Comparison of ENCODE assay signal across 8 cellular contexts in genomic region chr3:57227204-57227929, GRCh38. TPM values are rescaled to one million over a fixed set of nuclear protein-coding genes. Genes with fewer than 3 reads are reported as not detected.
DNase-seq lines count a peak whose midpoint lies in the region; ATAC-seq and TF ChIP-seq lines count a peak whose summit lies in the region.

A gene with protein sequence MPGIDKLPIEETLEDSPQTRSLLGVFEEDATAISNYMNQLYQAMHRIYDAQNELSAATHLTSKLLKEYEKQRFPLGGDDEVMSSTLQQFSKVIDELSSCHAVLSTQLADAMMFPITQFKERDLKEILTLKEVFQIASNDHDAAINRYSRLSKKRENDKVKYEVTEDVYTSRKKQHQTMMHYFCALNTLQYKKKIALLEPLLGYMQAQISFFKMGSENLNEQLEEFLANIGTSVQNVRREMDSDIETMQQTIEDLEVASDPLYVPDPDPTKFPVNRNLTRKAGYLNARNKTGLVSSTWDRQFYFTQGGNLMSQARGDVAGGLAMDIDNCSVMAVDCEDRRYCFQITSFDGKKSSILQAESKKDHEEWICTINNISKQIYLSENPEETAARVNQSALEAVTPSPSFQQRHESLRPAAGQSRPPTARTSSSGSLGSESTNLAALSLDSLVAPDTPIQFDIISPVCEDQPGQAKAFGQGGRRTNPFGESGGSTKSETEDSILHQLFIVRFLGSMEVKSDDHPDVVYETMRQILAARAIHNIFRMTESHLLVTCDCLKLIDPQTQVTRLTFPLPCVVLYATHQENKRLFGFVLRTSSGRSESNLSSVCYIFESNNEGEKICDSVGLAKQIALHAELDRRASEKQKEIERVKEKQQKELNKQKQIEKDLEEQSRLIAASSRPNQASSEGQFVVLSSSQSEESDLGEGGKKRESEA (plus strand): TSS chr3:57227729. CDS start chr3:57227884, 155 bp downstream.

- H3K9me3 Mint-ChIP-seq in neural progenitor cell = no peaks in the 10 kb centered on the region

- H3F3A ChIP-seq in GM23248 (ENCODE audit: insufficient read depth) = peaks cover 29% of the 10 kb centered on the region
- H3F3A ChIP-seq in neural progenitor cell (ENCODE audit: low read depth) = peaks cover 13% of the 10 kb centered on the region

- H3K27me3 Mint-ChIP-seq in neural progenitor cell (ENCODE audit: insufficient read depth, low read depth) = peaks cover 4% of the 10 kb centered on the region

- H3K36me3 ChIP-seq in GM23248 (ENCODE audit: low read depth) (no peaks in the 10 kb centered on the region), Karpas-422 (ENCODE audit: insufficient read depth, low read length) (no peaks in the 10 kb centered on the region), SJSA1 (peaks cover 4% of the 10 kb centered on the region), neural progenitor cell (no peaks in the 10 kb centered on the region), stomach smooth muscle (ENCODE audit: control insufficient read depth in 2 of 2, insufficient read depth in 2 of 2, low read length in 2 of 2) (no peaks in the 10 kb centered on the region)

- H3K27me3 ChIP-seq in GM23248 (replicated peaks; ENCODE audit: insufficient read depth) = no peaks in the 10 kb centered on the region
- no peaks in the 10 kb centered on the region for H3K27me3 ChIP-seq in Karpas-422 (ENCODE audit: low read length)
- H3K27me3 ChIP-seq in SJSA1 (replicated peaks) = no peaks in the 10 kb centered on the region
- H3K27me3 ChIP-seq in foreskin keratinocyte = no peaks in the 10 kb centered on the region
- peaks cover 13% of the 10 kb centered on the region for H3K27me3 ChIP-seq in neural progenitor cell
- no peaks in the 10 kb centered on the region for H3K27me3 ChIP-seq in stomach smooth muscle (ENCODE audit: control insufficient read depth in 1 of 2, insufficient read depth in 2 of 2, low read length in 2 of 2)

- peak within 1 kb of the TSS; percentile 89 for H2AFZ ChIP-seq in GM23248
- peak within 1 kb of the TSS; percentile 95 for H2AFZ ChIP-seq in Karpas-422 (ENCODE audit: low read length)
- H2AFZ ChIP-seq in neural progenitor cell (replicated peaks) = peak within 1 kb of the TSS; percentile 87

- H3K9me2 ChIP-seq in GM23248 (ENCODE audit: insufficient read depth) (no peaks in the 10 kb centered on the region), Karpas-422 (replicated peaks; ENCODE audit: insufficient read depth, low read length) (no peaks in the 10 kb centered on the region)

- peaks cover 19% of the 10 kb centered on the region for H3K4me1 Mint-ChIP-seq in neural progenitor cell

- H3K4me3 ChIP-seq in GM23248 (peak within 1 kb of the TSS; percentile 87), Karpas-422 (ENCODE audit: low read length) (peak within 1 kb of the TSS; percentile 96), SJSA1 (peak within 1 kb of the TSS; percentile 92), neural progenitor cell (peak within 1 kb of the TSS; percentile 83), stomach smooth muscle (ENCODE audit: low read length in 2 of 2) (peak within 1 kb of the TSS; percentile 89 to 98)

- 1 to 2% methylated on average over 48 to 50 of the region's 71 CpGs for WGBS in GM23248 (ENCODE audit: low coverage in 1 of 2, low lambda C conversion rate in 2 of 2, missing lambda C conversion rate in 2 of 2), 2 experiments

- DNase-seq in ELR (ENCODE audit: low read depth) (peak; percentile 90), GM23248 (peak; percentile 96), Karpas-422 (peak; percentile 96), SJSA1 (ENCODE audit: low read depth in 1 of 2, low spot score in 2 of 2) (peak; percentile 84 to 86), foreskin keratinocyte (peak; percentile 49 to 68), neural progenitor cell (ENCODE audit: low spot score) (peak; percentile 98)
- DNase-seq in activated naive CD4-positive, alpha-beta T cell (lab: John Stamatoyannopoulos, UW) = peak; percentile 52 to 78 (median 68)

- H3K4me2 ChIP-seq in GM23248 (ENCODE audit: unreplicated experiment) (peak within 1 kb of the TSS; percentile 90), Karpas-422 (ENCODE audit: low read depth, low read length, poor library complexity, severe bottlenecking) (peak within 1 kb of the TSS; percentile 73), neural progenitor cell (peak within 1 kb of the TSS; percentile 97)

- H3K4me1 ChIP-seq in GM23248 (ENCODE audit: insufficient read depth) (peaks cover 32% of the 10 kb centered on the region), Karpas-422 (ENCODE audit: low read length) (peaks cover 23% of the 10 kb centered on the region), SJSA1 (replicated peaks) (peaks cover 22% of the 10 kb centered on the region), foreskin keratinocyte (peaks cover 5% of the 10 kb centered on the region), neural progenitor cell (peaks cover 11% of the 10 kb centered on the region), stomach smooth muscle (ENCODE audit: control insufficient read depth, insufficient read depth, low read length) (peaks cover 9% of the 10 kb centered on the region)

- ATAC-seq in foreskin keratinocyte = peak; percentile 90

- H3K27ac ChIP-seq in GM23248 (peak within 1 kb of the TSS; percentile 75), Karpas-422 (ENCODE audit: low read length) (peak within 1 kb of the TSS; percentile 48), SJSA1 (peak within 1 kb of the TSS; percentile 37; the same call in 1 of the 2 replicates), foreskin keratinocyte (peak within 1 kb of the TSS; percentile 45), neural progenitor cell (peak within 1 kb of the TSS; percentile 83), stomach smooth muscle (ENCODE audit: low read length) (peak within 1 kb of the TSS; percentile 79)

- H3K36me3 Mint-ChIP-seq in neural progenitor cell = no peaks in the 10 kb centered on the region

- in situ Hi-C loops in GM23248 (cut with MboI) = loop anchor here (10.0 kb wide), 1 partner anchor 133 kb away; no protein-coding TSS in a partner anchor

- H3K9me3 ChIP-seq in GM23248 (ENCODE audit: low read depth) (no peaks in the 10 kb centered on the region), Karpas-422 (ENCODE audit: low read length) (no peaks in the 10 kb centered on the region), SJSA1 (replicated peaks) (no peaks in the 10 kb centered on the region), neural progenitor cell (ENCODE audit: low read depth) (no peaks in the 10 kb centered on the region), stomach smooth muscle (ENCODE audit: control insufficient read depth in 2 of 2, low read length in 2 of 2) (no peaks in the 10 kb centered on the region)

- H3K79me2 ChIP-seq in GM23248 (ENCODE audit: insufficient read depth) (peaks cover 44% of the 10 kb centered on the region), Karpas-422 (ENCODE audit: low read length) (peaks cover 44% of the 10 kb centered on the region), neural progenitor cell (ENCODE audit: low read depth) (peaks cover 36% of the 10 kb centered on the region)

- H3K27ac Mint-ChIP-seq in neural progenitor cell = peak within 1 kb of the TSS; percentile 88

- H3K9ac ChIP-seq in GM23248 (peak within 1 kb of the TSS; percentile 88), Karpas-422 (ENCODE audit: low read length) (peak within 1 kb of the TSS; percentile 88), neural progenitor cell (peak within 1 kb of the TSS; percentile 42), stomach smooth muscle (ENCODE audit: low read length in 2 of 2) (peak within 1 kb of the TSS; percentile 81 to 91)

- TF ChIP-seq CTCF in foreskin keratinocyte (conservative IDR thresholded peaks at IDR 0.05) = no peak
- TF ChIP-seq CTCF in neural progenitor cell (IDR thresholded peaks at IDR 0.05) = peak; percentile 7

- H4K20me1 ChIP-seq in GM23248 (ENCODE audit: insufficient read depth) (peaks cover 9% of the 10 kb centered on the region), Karpas-422 (ENCODE audit: insufficient read depth, low read depth, low read length) (no peaks in the 10 kb centered on the region), neural progenitor cell (ENCODE audit: low read depth) (peaks cover 19% of the 10 kb centered on the region)

- H3K4me3 Mint-ChIP-seq in neural progenitor cell = peak within 1 kb of the TSS; percentile 92

RNA-seq across cellular contexts. Expression of the gene that starts here (rescaled TPM):
- 35.6 and 38.2 TPM in 2 replicates for total RNA-seq in GM23248 (2014; rRNA removed; shearing (Covaris generic))
- 55.8 and 58.3 TPM in 2 replicates for polyA plus RNA-seq in GM23248 (2016; fragmentation: Nextera tagmentation; extraction: Ambion mirVana)
- total RNA-seq in Karpas-422 (2014; rRNA removed; shearing (Covaris generic); ENCODE audit: low replicate concordance) = 51.5 and 66.2 TPM in 2 replicates
- 12.6 and 18.7 TPM in 2 replicates for total RNA-seq in SJSA1 (2014; rRNA removed; shearing (Covaris generic))
- total RNA-seq in foreskin keratinocyte = 25.4 and 29.1 TPM in 2 replicates
- polyA plus RNA-seq in foreskin keratinocyte = 5.3 and 7.0 TPM in 2 replicates
- 29.0 and 42.3 TPM in 2 replicates for total RNA-seq in neural progenitor cell (ENCODE audit: low replicate concordance)

Comparison
In these comparisons a context has a peak if more than half of its experiments do, and no peak if none do; other contexts are left out.
1. Peak in every context shown above with its lines: DNase-seq, ATAC-seq, H3K4me3 ChIP-seq and H3K27ac ChIP-seq.